In genomic region chr19:34681478-34681877, GRCh38 we compare ENCODE assay signal across 28 cellular contexts. TPM values are rescaled to one million over a fixed set of nuclear protein-coding genes. Genes with fewer than 3 reads are reported as not detected.
DNase-seq lines count a peak whose midpoint lies in the region; ATAC-seq, FAIRE-seq and TF ChIP-seq lines count a peak whose summit lies in the region.
"Had no signal": no experiment of that assay in that cellular context is flagged by ENCODE, and none has a peak within 500 bp of the region (broad histone marks: within the 10 kb centered on the region; RNA-seq: fewer than 3 reads in every experiment).

No MANE protein-coding gene starts in this region.

- H3K9ac ChIP-seq in HepG2 (ENCODE audit: insufficient read depth, low read depth, low read length): no peak overlapping the region
- no peak overlapping the region for H3K9ac ChIP-seq in adipocyte (ENCODE audit: low read length)
- H3K9ac ChIP-seq in stomach smooth muscle (ENCODE audit: low read length in 2 of 2): no peak overlapping the region
- H3K9ac ChIP-seq: BLaER1 treated with 17β-estradiol and CSF1 and Interleukin-3, amounts not matched to agents 10 nM and 100 nM had no signal

- CTCF ChIA-PET in HepG2 (lab: Yijun Ruan, JAX; ENCODE audit: low intra/inter-chr PET ratio, low total read pairs): no interaction called here
- CTCF ChIA-PET in Caco-2 (lab: Charles Lee): no interaction called here

- H4K20me1 ChIP-seq in HepG2 (ENCODE audit: insufficient read depth, low read length): no peaks in the 10 kb centered on the region
- H4K20me1 ChIP-seq: BLaER1 treated with 17β-estradiol and CSF1 and Interleukin-3, amounts not matched to agents 10 nM and 100 nM had no signal

- TF ChIP-seq POLR2A in HepG2 (IDR thresholded peaks at IDR 0.05; ENCODE audit: insufficient read depth in 1 of 2, low read depth in 2 of 2, low read length in 2 of 2) (no peak), right lobe of liver (IDR thresholded peaks at IDR 0.05) (no peak)

- POLR2A ChIA-PET in HepG2 (lab: Yijun Ruan, JAX): no interaction called here
- POLR2A ChIA-PET in Caco-2 (lab: Charles Lee): no interaction called here

- H3K9me3 ChIP-seq in HepG2 (ENCODE audit: low read length): peaks cover 22% of the 10 kb centered on the region
- peaks cover 0 to 16% (median 11%) of the 10 kb centered on the region in 4 donors for H3K9me3 ChIP-seq in right lobe of liver
- peaks cover 66% of the 10 kb centered on the region for H3K9me3 ChIP-seq in adipocyte (ENCODE audit: control insufficient read depth, low read length)
- peaks cover 20 to 24% of the 10 kb centered on the region in 2 donors for H3K9me3 ChIP-seq in stomach smooth muscle (ENCODE audit: control insufficient read depth in 2 of 2, low read length in 2 of 2)
- peaks cover 19% of the 10 kb centered on the region for H3K9me3 ChIP-seq in Caco-2

- in situ Hi-C loops in HepG2 (cut with HindIII; ENCODE audit: extremely low pct_ligation_motif_present, low pct_unique_long_range_greater_than_20kb): no loop called here

- peak; percentile 57 for TF ChIP-seq CTCF in HepG2 (CRISPR knock-in tag; IDR thresholded peaks at IDR 0.05)
- TF ChIP-seq CTCF in right lobe of liver (IDR thresholded peaks at IDR 0.05): no peak
- TF ChIP-seq CTCF in Caco-2 (IDR thresholded peaks at IDR 0.05; ENCODE audit: insufficient read depth in 1 of 2, low read depth in 1 of 2, low read length in 1 of 2, severe bottlenecking in 1 of 2, unreplicated experiment in 1 of 2): no peak

- H3K36me3 ChIP-seq in HepG2 (replicated peaks in 1 of 2; ENCODE audit: control insufficient read depth in 1 of 2, insufficient read depth in 2 of 2, low read length in 2 of 2) (no peaks in the 10 kb centered on the region), right lobe of liver (peaks cover 0 to 40% (median 20%) of the 10 kb centered on the region in 4 donors), adipocyte (ENCODE audit: control insufficient read depth, insufficient read depth, low read length, severe bottlenecking) (peaks cover 75% of the 10 kb centered on the region), stomach smooth muscle (ENCODE audit: control insufficient read depth in 2 of 2, insufficient read depth in 2 of 2, low read length in 2 of 2) (peaks cover 38 to 54% of the 10 kb centered on the region in 2 donors), Caco-2 (ENCODE audit: control insufficient read depth, insufficient read depth, low read length) (peaks cover 15% of the 10 kb centered on the region)

- H3K4me1 Mint-ChIP-seq in Caco-2 (ENCODE audit: low read depth, unreplicated experiment): peaks cover 9% of the 10 kb centered on the region

- WGBS in HepG2 (ENCODE audit: low lambda C conversion rate): 5% methylated on average over 7 of the region's 9 CpGs
- WGBS in right lobe of liver (ENCODE audit: insufficient coverage, low coverage, low lambda C conversion rate, missing lambda C conversion rate): 100% methylated on average over 7 of the region's 9 CpGs

- DNase-seq in HepG2 (ENCODE audit: low spot score) (no peak), right lobe of liver (no peak), adipocyte (ENCODE audit: low read depth) (no peak), iPS-NIHi7 (ENCODE audit: extremely low spot score) (no peak), NCI-H1092 (lab: John Stamatoyannopoulos, UW) (no peak), Caco-2 (no peak)
- DNase-seq: ACHN; AML-193; BE2C; Calu3; CD4-positive, alpha-beta T cell; CD8-positive, alpha-beta memory T cell; DMS53; DMS79 treated with DMSO at 0.1 percent for 48 hours; GF-D8; HFFc6 had no signal

- H3K27ac ChIP-seq in HepG2 (ENCODE audit: extremely low read length, insufficient read depth, low read length): no peak overlapping the region
- no peak overlapping the region for H3K27ac ChIP-seq in right lobe of liver
- no peak overlapping the region for H3K27ac ChIP-seq in stomach smooth muscle (ENCODE audit: low read length)
- H3K27ac ChIP-seq: 22Rv1; BLaER1 treated with 17β-estradiol and CSF1 and Interleukin-3, amounts not matched to agents 10 nM and 100 nM had no signal

- H3K9me3 Mint-ChIP-seq in Caco-2 (ENCODE audit: unreplicated experiment): peaks cover 44% of the 10 kb centered on the region

- intact Hi-C loops in HepG2 (cut with micrococcal nuclease; ENCODE audit: unreplicated experiment): no loop called here
- intact Hi-C loops in right lobe of liver (cut with DNase I): no loop called here
- intact Hi-C loops in Caco-2 (cut with micrococcal nuclease; ENCODE audit: unreplicated experiment): no loop called here

- no peak for TF ChIP-seq RAD21 in HepG2 (CRISPR knock-in tag; IDR thresholded peaks at IDR 0.05)

- H3K36me3 Mint-ChIP-seq in Caco-2 (ENCODE audit: insufficient read depth, unreplicated experiment): peaks cover 65% of the 10 kb centered on the region

- H2AFZ ChIP-seq in HepG2 (ENCODE audit: low read length): no peak overlapping the region
- H2AFZ ChIP-seq: GM23338 had no signal

- H3K27me3 Mint-ChIP-seq in Caco-2 (ENCODE audit: insufficient read depth, unreplicated experiment): no peaks in the 10 kb centered on the region

- H3K4me3 Mint-ChIP-seq in Caco-2 (ENCODE audit: unreplicated experiment): no peak overlapping the region
- H3K4me3 Mint-ChIP-seq: CD14-positive monocyte; CD8-positive, alpha-beta memory T cell; GM23338; HFFc6 had no signal

- TF ChIP-seq EP300 in HepG2 (IDR thresholded peaks at IDR 0.05; ENCODE audit: low read depth in 2 of 2, low read length in 2 of 2): no peak
- no peak for TF ChIP-seq EP300 in HepG2 (CRISPR knock-in tag; IDR thresholded peaks at IDR 0.05; ENCODE audit: borderline replicate concordance)

- FAIRE-seq in HepG2 (lab: Jason Lieb, UNC): peak; percentile 28
- FAIRE-seq: A204.1, GM12891, GM18507 had no signal

- H3K27ac Mint-ChIP-seq in Caco-2 (ENCODE audit: unreplicated experiment): no peak overlapping the region
- H3K27ac Mint-ChIP-seq: CD14-positive monocyte; CD4-positive, alpha-beta T cell; CD8-positive, alpha-beta memory T cell; GM23338; HFFc6 had no signal

- no peaks in the 10 kb centered on the region for H3K79me2 ChIP-seq in HepG2 (ENCODE audit: insufficient read depth, low read length)

- H3K4me2 ChIP-seq in HepG2 (ENCODE audit: low read depth, low read length): no peak overlapping the region
- H3K4me2 ChIP-seq: BLaER1 treated with 17β-estradiol and CSF1 and Interleukin-3, amounts not matched to agents 10 nM and 100 nM; GM23338 had no signal

- peak; percentile 62; the same call in 2 of the 3 replicates for ATAC-seq in HepG2
- no peak for ATAC-seq in right lobe of liver
- ATAC-seq: GM23338 had no signal

- H3K4me3 ChIP-seq in HepG2 (replicated peaks in 1 of 3; ENCODE audit: insufficient read depth in 1 of 3, low read depth in 2 of 3, low read length in 3 of 3) (no peak overlapping the region), right lobe of liver (no peak overlapping the region), adipocyte (ENCODE audit: low read length) (peak overlapping the region; percentile 57), stomach smooth muscle (ENCODE audit: low read length in 2 of 2) (peak overlapping the region; percentile 16 to 30), Caco-2 (ENCODE audit: low read depth, low read length) (no peak overlapping the region)
- H3K4me3 ChIP-seq: BLaER1 treated with 17β-estradiol and CSF1 and Interleukin-3, amounts not matched to agents 10 nM and 100 nM; GM23338; HAP-1 had no signal

- H3K27me3 ChIP-seq in HepG2 (ENCODE audit: control insufficient read depth in 1 of 2, insufficient read depth in 2 of 2, low read length in 2 of 2): no peaks in the 10 kb centered on the region
- no peaks in the 10 kb centered on the region for H3K27me3 ChIP-seq in right lobe of liver
- H3K27me3 ChIP-seq in adipocyte (replicated peaks; ENCODE audit: control insufficient read depth, insufficient read depth, low read length): no peaks in the 10 kb centered on the region
- no peaks in the 10 kb centered on the region for H3K27me3 ChIP-seq in stomach smooth muscle (ENCODE audit: control insufficient read depth in 1 of 2, insufficient read depth in 2 of 2, low read length in 2 of 2)
- no peaks in the 10 kb centered on the region for H3K27me3 ChIP-seq in Caco-2 (replicated peaks; ENCODE audit: control insufficient read depth, insufficient read depth, low read length)
- H3K27me3 ChIP-seq: BE2C; BLaER1 treated with 17β-estradiol and CSF1 and Interleukin-3, amounts not matched to agents 10 nM and 100 nM had no signal

- H3K4me1 ChIP-seq in HepG2 (ENCODE audit: insufficient read depth, low read length): peaks cover 15% of the 10 kb centered on the region
- peaks cover 0 to 6% (median 3%) of the 10 kb centered on the region in 4 donors for H3K4me1 ChIP-seq in right lobe of liver
- peaks cover 11% of the 10 kb centered on the region for H3K4me1 ChIP-seq in adipocyte (ENCODE audit: control insufficient read depth, insufficient read depth, low read length)
- H3K4me1 ChIP-seq in stomach smooth muscle (ENCODE audit: control insufficient read depth, insufficient read depth, low read length): peaks cover 12% of the 10 kb centered on the region
- 0 out of 2 replicates have a peak, but pooled peaks cover 4% of the 10 kb centered on the region for H3K4me1 ChIP-seq in Caco-2
- H3K4me1 ChIP-seq: BE2C had no signal

- BruUV-seq in HepG2 (replicated peaks; lab: Mats Ljungman, UMichigan) (no TSS peak), Caco-2 (replicated peaks; lab: Mats Ljungman, UMichigan) (no TSS peak)

RNA-seq across cellular contexts. Expression of gene ZNF302, which starts 4.0 kb away (rescaled TPM):
- not detected in 2 replicates for total RNA-seq in HepG2 (2016; rRNA removed; fragmentation: Illumina TruSeq; extraction: Trizol)
- total RNA-seq in HepG2 (2016; cell fraction: cytosol; rRNA removed; fragmentation: Illumina TruSeq; extraction: Trizol; ENCODE audit: low read depth): not detected in 2 replicates
- not detected in 2 replicates for total RNA-seq in HepG2 (2016; cell fraction: insoluble cytoplasmic fraction; rRNA removed; fragmentation: Illumina TruSeq; extraction: Trizol)
- not detected in 2 replicates for total RNA-seq in HepG2 (2016; cell fraction: membrane; rRNA removed; fragmentation: Illumina TruSeq; extraction: Trizol)
- not detected in 2 replicates for total RNA-seq in HepG2 (2016; cell fraction: nucleus; rRNA removed; fragmentation: Illumina TruSeq; extraction: Trizol)
- not detected in 2 replicates for polyA plus RNA-seq in HepG2 (2011; rRNA removed)
- polyA plus RNA-seq in HepG2 (2011; cell fraction: cytosol; rRNA removed): not detected in 2 replicates
- not detected in 2 replicates for polyA plus RNA-seq in HepG2 (2011; cell fraction: nucleus; rRNA removed)
- not detected in 2 replicates for polyA plus RNA-seq in HepG2 (2012)
- not detected in 2 replicates for polyA plus RNA-seq in HepG2 (2016; cell fraction: cytosol; fragmentation: Illumina TruSeq; extraction: Trizol; ENCODE audit: low read depth)
- not detected in 2 replicates for polyA plus RNA-seq in HepG2 (2016; cell fraction: insoluble cytoplasmic fraction; fragmentation: Illumina TruSeq; extraction: Trizol; ENCODE audit: low read depth)
- polyA plus RNA-seq in HepG2 (2016; cell fraction: membrane; fragmentation: Illumina TruSeq; extraction: Trizol; ENCODE audit: low read depth): not detected in 2 replicates
- polyA plus RNA-seq in HepG2 (2016; cell fraction: nucleus; fragmentation: Illumina TruSeq; extraction: Trizol; ENCODE audit: insufficient read depth, low read depth): not detected in 2 replicates
- polyA minus RNA-seq in HepG2 (2011; rRNA and poly(A)+ RNA removed; ENCODE audit: low replicate concordance): 18.5 TPM in 1 of 2 replicates, not detected in the other
- polyA minus RNA-seq in HepG2 (2011; cell fraction: cytosol; rRNA and poly(A)+ RNA removed): not detected in 2 replicates
- polyA minus RNA-seq in HepG2 (2011; cell fraction: nucleus; rRNA and poly(A)+ RNA removed): not detected in 2 replicates
- total RNA-seq in right lobe of liver: 10 to 100 TPM in 3 of 6 experiments, 1 to 10 TPM in 3; 7.3 to 14.5 (median 10.1) TPM
- 28.1 and 30.1 TPM in 2 replicates for total RNA-seq in Caco-2 (2022)

RNA-seq across cellular contexts. Expression of gene SCGB2B2, which starts 4.5 kb away (rescaled TPM):
- total RNA-seq in HepG2 (2016; rRNA removed; fragmentation: Illumina TruSeq; extraction: Trizol) (not detected in 2 replicates), right lobe of liver (under 1 TPM; 0.20 to 0.68 (median 0.39) TPM), Caco-2 (2022) (0.72 and 1.00 TPM in 2 replicates)
- total RNA-seq in HepG2 (2016; cell fraction: cytosol; rRNA removed; fragmentation: Illumina TruSeq; extraction: Trizol; ENCODE audit: low read depth): not detected in 2 replicates
- total RNA-seq in HepG2 (2016; cell fraction: insoluble cytoplasmic fraction; rRNA removed; fragmentation: Illumina TruSeq; extraction: Trizol): not detected in 2 replicates
- total RNA-seq in HepG2 (2016; cell fraction: membrane; rRNA removed; fragmentation: Illumina TruSeq; extraction: Trizol): not detected in 2 replicates
- total RNA-seq in HepG2 (2016; cell fraction: nucleus; rRNA removed; fragmentation: Illumina TruSeq; extraction: Trizol): not detected in 2 replicates
- polyA plus RNA-seq in HepG2 (2011; rRNA removed): 0.03 and 0.12 TPM in 2 replicates
- 0.03 and 0.05 TPM in 2 replicates for polyA plus RNA-seq in HepG2 (2011; cell fraction: cytosol; rRNA removed)
- 0.12 and 0.23 TPM in 2 replicates for polyA plus RNA-seq in HepG2 (2011; cell fraction: nucleus; rRNA removed)
- polyA plus RNA-seq in HepG2 (2012): 0.05 TPM in 1 of 2 replicates, not detected in the other
- not detected in 2 replicates for polyA plus RNA-seq in HepG2 (2016; cell fraction: cytosol; fragmentation: Illumina TruSeq; extraction: Trizol; ENCODE audit: low read depth)
- polyA plus RNA-seq in HepG2 (2016; cell fraction: insoluble cytoplasmic fraction; fragmentation: Illumina TruSeq; extraction: Trizol; ENCODE audit: low read depth): not detected in 2 replicates
- not detected in 2 replicates for polyA plus RNA-seq in HepG2 (2016; cell fraction: membrane; fragmentation: Illumina TruSeq; extraction: Trizol; ENCODE audit: low read depth)
- 1.7 TPM in 1 of 2 replicates, not detected in the other for polyA plus RNA-seq in HepG2 (2016; cell fraction: nucleus; fragmentation: Illumina TruSeq; extraction: Trizol; ENCODE audit: insufficient read depth, low read depth)
- polyA minus RNA-seq in HepG2 (2011; rRNA and poly(A)+ RNA removed; ENCODE audit: low replicate concordance): 0.22 and 1.6 TPM in 2 replicates
- polyA minus RNA-seq in HepG2 (2011; cell fraction: cytosol; rRNA and poly(A)+ RNA removed): not detected in 2 replicates
- 0.39 and 1.1 TPM in 2 replicates for polyA minus RNA-seq in HepG2 (2011; cell fraction: nucleus; rRNA and poly(A)+ RNA removed)
- total RNA-seq: Daoy, G401, H4 had no signal
- polyA plus RNA-seq: CD14-positive monocyte; CD8-positive, alpha-beta memory T cell; GM23338 had no signal

RNA-seq across cellular contexts. Expression of gene ZNF181, which starts 52.6 kb away (rescaled TPM):
- total RNA-seq in HepG2 (2016; rRNA removed; fragmentation: Illumina TruSeq; extraction: Trizol) (15.5 and 22.3 TPM in 2 replicates), right lobe of liver (10 to 100 TPM in 1 of 6 experiments, 1 to 10 TPM in 5; 5.3 to 10.1 (median 8.0) TPM), Caco-2 (2022) (5.4 and 6.2 TPM in 2 replicates)
- total RNA-seq in HepG2 (2016; cell fraction: cytosol; rRNA removed; fragmentation: Illumina TruSeq; extraction: Trizol; ENCODE audit: low read depth): 0.97 and 1.6 TPM in 2 replicates
- total RNA-seq in HepG2 (2016; cell fraction: insoluble cytoplasmic fraction; rRNA removed; fragmentation: Illumina TruSeq; extraction: Trizol): 15.1 and 24.5 TPM in 2 replicates
- total RNA-seq in HepG2 (2016; cell fraction: membrane; rRNA removed; fragmentation: Illumina TruSeq; extraction: Trizol): 7.6 and 7.7 TPM in 2 replicates
- total RNA-seq in HepG2 (2016; cell fraction: nucleus; rRNA removed; fragmentation: Illumina TruSeq; extraction: Trizol): 12.1 and 13.1 TPM in 2 replicates
- 9.0 and 10.6 TPM in 2 replicates for polyA plus RNA-seq in HepG2 (2011; rRNA removed)
- 5.5 and 7.0 TPM in 2 replicates for polyA plus RNA-seq in HepG2 (2011; cell fraction: cytosol; rRNA removed)
- polyA plus RNA-seq in HepG2 (2011; cell fraction: nucleus; rRNA removed): 12.2 and 15.0 TPM in 2 replicates
- 6.8 and 6.9 TPM in 2 replicates for polyA plus RNA-seq in HepG2 (2012)
- 0.44 and 0.68 TPM in 2 replicates for polyA plus RNA-seq in HepG2 (2016; cell fraction: cytosol; fragmentation: Illumina TruSeq; extraction: Trizol; ENCODE audit: low read depth)
- polyA plus RNA-seq in HepG2 (2016; cell fraction: insoluble cytoplasmic fraction; fragmentation: Illumina TruSeq; extraction: Trizol; ENCODE audit: low read depth): 12.3 and 15.9 TPM in 2 replicates
- 1.6 and 2.1 TPM in 2 replicates for polyA plus RNA-seq in HepG2 (2016; cell fraction: membrane; fragmentation: Illumina TruSeq; extraction: Trizol; ENCODE audit: low read depth)
- polyA plus RNA-seq in HepG2 (2016; cell fraction: nucleus; fragmentation: Illumina TruSeq; extraction: Trizol; ENCODE audit: insufficient read depth, low read depth): 17.4 and 17.8 TPM in 2 replicates
- polyA minus RNA-seq in HepG2 (2011; rRNA and poly(A)+ RNA removed; ENCODE audit: low replicate concordance): 2.1 and 3.9 TPM in 2 replicates
- 2.2 and 5.8 TPM in 2 replicates for polyA minus RNA-seq in HepG2 (2011; cell fraction: cytosol; rRNA and poly(A)+ RNA removed)
- 16.2 and 23.7 TPM in 2 replicates for polyA minus RNA-seq in HepG2 (2011; cell fraction: nucleus; rRNA and poly(A)+ RNA removed)

Comparison
In these comparisons a context has a peak if more than half of its experiments do, and no peak if none do; other contexts are left out.
1. RNA of gene ZNF302, which starts 4.0 kb away (total RNA-seq): 28.1 to 30.1 TPM in Caco-2 and 7.3 to 14.5 TPM in right lobe of liver; not detected in HepG2; every median in the first group is over 4 times any median in the second.
2. H3K4me3 ChIP-seq: peak in adipocyte (single experiment) and stomach smooth muscle (2 of 2); none in HepG2 (0 of 3), right lobe of liver (0 of 3) and Caco-2 (single experiment).